19 cellular contexts compared by ENCODE assay signal in genomic region chr16:63530974-63531373, GRCh38.
"Had no signal": no experiment of that assay in that cellular context is flagged by ENCODE, and none has a peak within 500 bp of the region (broad histone marks: within the 10 kb centered on the region; RNA-seq: fewer than 3 reads in every experiment).

No MANE protein-coding gene starts in this region.

- H3K9me3 ChIP-seq: prostate gland, sigmoid colon, thoracic aorta, transverse colon had no signal

- H3K36me3 Mint-ChIP-seq: naive B cell had no signal

- H3K27me3 ChIP-seq: sigmoid colon, stomach, transverse colon had no signal

- H3K4me1 Mint-ChIP-seq: naive B cell, nephron had no signal

- H3K27ac ChIP-seq: coronary artery, parathyroid adenoma, prostate gland, sigmoid colon, skin epidermis, stomach, thoracic aorta, transverse colon had no signal

- H3K9ac ChIP-seq: parathyroid adenoma had no signal

- H3K27ac Mint-ChIP-seq: naive B cell, nephron had no signal

- ATAC-seq: left lobe of liver had no signal

- H3K27me3 Mint-ChIP-seq: naive B cell had no signal

- H3K4me1 ChIP-seq: parathyroid adenoma, prostate gland, stomach, transverse colon had no signal

- H3K4me3 Mint-ChIP-seq: naive B cell, nephron had no signal

- H3K36me3 ChIP-seq: prostate gland, sigmoid colon, stomach, thoracic aorta, transverse colon had no signal

- H3K4me3 ChIP-seq: coronary artery, lung, prostate gland, sigmoid colon, skin epidermis, stomach, thoracic aorta, transverse colon had no signal

- DNase-seq: effector CD4-positive, alpha-beta T cell; foreskin melanocyte; kidney glomerular epithelial cell; naive B cell; sigmoid colon; stimulated activated CD4-positive, alpha-beta T cell treated with anti-CD3 and anti-CD28 coated beads, Interleukin-2, amount 100 ng/mL, for 24 hours; stimulated activated CD4-positive, alpha-beta T cell treated with anti-CD3 and anti-CD28 coated beads, Interleukin-4, amount 100 ng/mL, for 4 hours; stimulated activated naive CD4-positive, alpha-beta T cell; stomach; substantia nigra; transverse colon had no signal
